ENCODE assay signal across 2 cellular contexts in the genomic region with DNA sequence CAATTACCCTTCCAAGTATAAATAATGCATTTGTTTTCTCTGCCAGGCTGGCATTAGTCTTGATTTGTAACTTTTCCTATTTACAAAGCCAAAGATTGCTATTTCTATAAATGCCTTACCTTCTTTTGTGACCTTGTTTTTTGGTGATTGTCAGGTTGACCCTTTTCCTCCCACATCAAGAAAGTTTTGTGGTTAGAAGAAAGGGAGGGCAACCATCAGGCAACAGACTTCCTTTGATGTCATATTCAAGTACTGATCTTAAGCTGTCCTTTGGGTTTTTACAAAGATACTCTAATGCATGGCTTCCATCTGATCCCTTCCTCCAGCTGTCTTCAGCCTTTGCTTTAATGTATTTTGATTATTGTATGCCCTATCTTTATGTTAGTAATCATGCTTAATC.
TF ChIP-seq lines count a peak whose summit lies in the region.

No MANE protein-coding gene starts in this region.

TF ChIP-seq in A549, 52 proteins besides CTCF, POLR2A, EP300 and RAD21 (continued from another document):
- no peak for TF ChIP-seq MAZ (IDR thresholded peaks at IDR 0.05; ENCODE audit: borderline replicate concordance, low read depth, low read length)
- TF ChIP-seq RCOR1 (IDR thresholded peaks at IDR 0.05; ENCODE audit: low read depth, low read length) = no peak
- no peak for TF ChIP-seq HDAC2 (IDR thresholded peaks at IDR 0.05)
- TF ChIP-seq NR3C1 (IDR thresholded peaks at IDR 0.05) = no peak
- TF ChIP-seq, protein P1, sequence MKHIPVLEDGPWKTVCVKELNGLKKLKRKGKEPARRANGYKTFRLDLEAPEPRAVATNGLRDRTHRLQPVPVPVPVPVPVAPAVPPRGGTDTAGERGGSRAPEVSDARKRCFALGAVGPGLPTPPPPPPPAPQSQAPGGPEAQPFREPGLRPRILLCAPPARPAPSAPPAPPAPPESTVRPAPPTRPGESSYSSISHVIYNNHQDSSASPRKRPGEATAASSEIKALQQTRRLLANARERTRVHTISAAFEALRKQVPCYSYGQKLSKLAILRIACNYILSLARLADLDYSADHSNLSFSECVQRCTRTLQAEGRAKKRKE (CRISPR knock-in tag; IDR thresholded peaks at IDR 0.05; ENCODE audit: low read depth) = no peak
- TF ChIP-seq, protein P2, sequence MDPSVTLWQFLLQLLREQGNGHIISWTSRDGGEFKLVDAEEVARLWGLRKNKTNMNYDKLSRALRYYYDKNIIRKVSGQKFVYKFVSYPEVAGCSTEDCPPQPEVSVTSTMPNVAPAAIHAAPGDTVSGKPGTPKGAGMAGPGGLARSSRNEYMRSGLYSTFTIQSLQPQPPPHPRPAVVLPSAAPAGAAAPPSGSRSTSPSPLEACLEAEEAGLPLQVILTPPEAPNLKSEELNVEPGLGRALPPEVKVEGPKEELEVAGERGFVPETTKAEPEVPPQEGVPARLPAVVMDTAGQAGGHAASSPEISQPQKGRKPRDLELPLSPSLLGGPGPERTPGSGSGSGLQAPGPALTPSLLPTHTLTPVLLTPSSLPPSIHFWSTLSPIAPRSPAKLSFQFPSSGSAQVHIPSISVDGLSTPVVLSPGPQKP (IDR thresholded peaks at IDR 0.05; ENCODE audit: low read depth, low read length) = no peak
- TF ChIP-seq, protein P3, sequence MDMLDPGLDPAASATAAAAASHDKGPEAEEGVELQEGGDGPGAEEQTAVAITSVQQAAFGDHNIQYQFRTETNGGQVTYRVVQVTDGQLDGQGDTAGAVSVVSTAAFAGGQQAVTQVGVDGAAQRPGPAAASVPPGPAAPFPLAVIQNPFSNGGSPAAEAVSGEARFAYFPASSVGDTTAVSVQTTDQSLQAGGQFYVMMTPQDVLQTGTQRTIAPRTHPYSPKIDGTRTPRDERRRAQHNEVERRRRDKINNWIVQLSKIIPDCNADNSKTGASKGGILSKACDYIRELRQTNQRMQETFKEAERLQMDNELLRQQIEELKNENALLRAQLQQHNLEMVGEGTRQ (IDR thresholded peaks at IDR 0.05) = no peak

TF ChIP-seq in IMR-90, 13 proteins besides CTCF, POLR2A, EP300 and RAD21 (continued from another document):
- TF ChIP-seq MAZ (IDR thresholded peaks at IDR 0.05; ENCODE audit: borderline replicate concordance, low read depth, low read length) = no peak
- TF ChIP-seq CHD1 (IDR thresholded peaks at IDR 0.05; ENCODE audit: low read depth, low read length) = no peak
- TF ChIP-seq, protein P2 (IDR thresholded peaks at IDR 0.05; ENCODE audit: borderline replicate concordance, low read depth, low read length) = no peak
- no peak for TF ChIP-seq CEBPB (IDR thresholded peaks at IDR 0.05; ENCODE audit: low read depth, low read length)
- TF ChIP-seq, protein P3 (IDR thresholded peaks at IDR 0.05; ENCODE audit: low read depth, low read length) = no peak
TF ChIP-seq in IMR-90: peak in this region for 0.
